Comparison of ENCODE assay signal across 8 cellular contexts in the genomic region with DNA sequence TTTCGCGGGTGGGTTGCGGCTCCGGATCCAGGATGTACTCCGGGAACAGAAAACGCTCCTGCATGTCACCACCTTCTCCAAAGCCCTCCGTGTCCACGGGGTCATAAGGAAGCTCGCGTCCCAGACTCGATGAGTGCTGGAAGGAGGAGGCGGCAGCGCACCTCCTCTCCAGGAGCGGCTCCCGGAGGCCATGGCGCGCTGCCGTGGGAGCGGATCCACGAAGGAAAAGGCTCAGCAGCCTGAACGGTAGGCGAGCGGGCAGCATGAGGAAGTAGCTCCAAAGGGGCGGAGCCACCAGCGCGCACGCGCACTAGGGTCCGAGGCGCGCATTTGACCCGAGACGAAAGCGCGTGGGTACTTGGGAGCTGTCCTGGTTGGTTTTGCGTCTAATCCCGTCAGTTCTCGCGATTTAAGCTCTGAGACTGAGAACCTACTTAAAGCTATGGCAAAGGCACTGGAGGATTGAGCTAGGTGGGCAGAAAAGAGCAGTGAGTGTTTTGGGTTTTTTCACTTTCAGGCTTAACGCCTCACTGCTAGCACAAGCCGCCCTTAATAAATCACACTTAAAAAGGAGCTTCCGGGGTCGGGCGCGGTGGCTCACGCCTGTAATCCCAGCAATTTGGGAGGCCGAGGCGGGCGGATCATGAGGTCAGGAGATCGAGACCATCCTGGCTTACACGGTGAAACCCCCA. TPM values are rescaled to one million over a fixed set of nuclear protein-coding genes. Genes with fewer than 3 reads are reported as not detected.
DNase-seq lines count a peak whose midpoint lies in the region; ATAC-seq lines count a peak whose summit lies in the region.

TSS of gene NOA1 (minus strand) at position 286 of the 692 bp plus-strand sequence. CDS start at position 265, 21 bp downstream.

- no peaks in the 10 kb centered on the region for H3K9me3 Mint-ChIP-seq in effector memory CD8-positive, alpha-beta T cell

- H3K27ac Mint-ChIP-seq in effector memory CD8-positive, alpha-beta T cell, result peak within 1 kb of the TSS; percentile 99

- peak; percentile 78 for ATAC-seq in GM21360 (IDR thresholded peaks at IDR 0.05; ENCODE audit: unreplicated experiment)
- ATAC-seq in effector memory CD8-positive, alpha-beta T cell (replicated peaks), result peak; percentile 79

- H3K4me1 Mint-ChIP-seq in effector memory CD8-positive, alpha-beta T cell (ENCODE audit: low read depth in 2 of 2), result peaks cover 45 to 60% of the 10 kb centered on the region in 2 donors

- peak within 1 kb of the TSS; percentile 100 for H3K4me3 Mint-ChIP-seq in effector memory CD8-positive, alpha-beta T cell

- H3K27me3 Mint-ChIP-seq in effector memory CD8-positive, alpha-beta T cell, result no peaks in the 10 kb centered on the region

- peak; percentile 96 for DNase-seq in COLO668 (lab: John Stamatoyannopoulos, UW; ENCODE audit: unreplicated experiment)
- peak; percentile 99 for DNase-seq in HT1080 (ENCODE audit: low read depth)
- peak; percentile 98 for DNase-seq in NOMO-1 treated with DMSO at 0.1 percent for 48 hours (lab: John Stamatoyannopoulos, UW; ENCODE audit: unreplicated experiment)
- DNase-seq in activated CD8-positive, alpha-beta memory T cell treated with anti-CD3 and anti-CD28 coated beads for 4 hours (ENCODE audit: low read depth in 2 of 2), result peak; percentile 95
- DNase-seq in effector memory CD8-positive, alpha-beta T cell, result peak; percentile 97 to 99 (median 98)
- peak; percentile 99 for DNase-seq in medulla oblongata (ENCODE audit: extremely low spot score)
- DNase-seq in stimulated activated CD8-positive, alpha-beta memory T cell treated with anti-CD3 and anti-CD28 coated beads, Interleukin-12 subunit alpha, Interleukin-12 subunit beta, amount 100 ng/mL, for 1 hour (ENCODE audit: low read depth), result peak; percentile 95

- H3K36me3 Mint-ChIP-seq in effector memory CD8-positive, alpha-beta T cell (ENCODE audit: insufficient read depth), result peaks cover 61% of the 10 kb centered on the region

RNA-seq across cellular contexts. Expression of gene NOA1, which starts in this region (rescaled TPM):
- total RNA-seq in HT1080 (2014; rRNA removed; shearing (Covaris generic)), result 21.4 and 23.5 TPM in 2 replicates
- polyA plus RNA-seq in HT1080 (2015; cell fraction: cytosol; rRNA removed), result 24.5 and 25.3 TPM in 2 replicates
- polyA plus RNA-seq in HT1080 (2015; cell fraction: nucleus; rRNA removed), result 27.6 and 28.1 TPM in 2 replicates

Comparison
In these comparisons a context has a peak if more than half of its experiments do, and no peak if none do; other contexts are left out.
1. Peak in every context shown above with its lines: DNase-seq and ATAC-seq.